ENCODE assay signal across 8 cellular contexts in the genomic region with DNA sequence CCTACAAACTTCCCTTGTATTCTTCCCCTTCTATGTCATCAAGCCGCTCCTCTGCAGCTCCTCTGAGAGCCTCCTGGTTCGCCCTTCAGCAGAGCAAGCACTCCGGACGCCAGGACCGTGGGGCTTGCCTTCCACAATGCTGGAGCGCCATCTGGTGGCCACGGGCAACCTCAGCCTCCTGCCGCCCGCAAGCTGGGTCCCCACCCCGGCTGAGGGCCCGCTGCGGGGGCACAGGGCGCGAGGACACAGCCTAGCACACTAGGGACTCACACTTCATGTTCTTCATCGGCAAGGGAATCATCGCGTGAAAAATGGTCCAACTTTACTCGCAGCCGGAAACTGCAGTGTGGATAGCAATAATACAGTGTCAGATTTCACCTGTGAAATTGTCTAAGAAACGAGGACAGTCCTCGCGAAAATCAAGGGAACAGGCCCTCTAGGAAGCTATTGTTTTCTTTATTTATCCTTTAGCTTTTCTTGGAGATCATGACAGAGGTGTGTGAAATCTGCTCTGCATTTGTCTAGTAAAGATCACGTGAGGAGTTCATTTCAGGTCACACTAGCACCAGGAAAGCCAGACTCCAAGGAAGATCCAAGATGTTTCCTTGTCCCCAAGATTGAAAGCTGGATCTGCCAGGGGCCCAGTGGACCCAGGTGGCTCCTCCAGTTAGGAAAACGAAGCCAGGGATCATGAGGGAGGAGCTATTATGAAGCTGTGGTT. TPM values are rescaled to one million over a fixed set of nuclear protein-coding genes. Genes with fewer than 3 reads are reported as not detected.
DNase-seq lines count a peak whose midpoint lies in the region; ATAC-seq, FAIRE-seq and TF ChIP-seq lines count a peak whose summit lies in the region.

No MANE protein-coding gene starts in this region.

- H3K27ac Mint-ChIP-seq in activated T-helper 2 cell treated with anti-CD3 and anti-CD28 coated beads, Interferon-gamma antibody, Interleukin-2, Interleukin-4, amounts not matched to agents 10 μg/mL and 5 μg/mL and 100 μg/mL, durations not matched to agents 14 hours and 24 hours and 36 hours: no peak overlapping the region

- TF ChIP-seq CTCF in D721Med (IDR thresholded peaks at IDR 0.05; ENCODE audit: insufficient read depth, missing control alignments): peak; percentile 93
- peak; percentile 96 for TF ChIP-seq CTCF in LNCAP (IDR thresholded peaks at IDR 0.05)
- TF ChIP-seq CTCF in foreskin fibroblast (IDR thresholded peaks at IDR 0.05; ENCODE audit: low read depth, low read length): peak; percentile 94

- ATAC-seq in GM21576 (IDR thresholded peaks at IDR 0.05; ENCODE audit: unreplicated experiment): peak; percentile 88

- H3K9me3 Mint-ChIP-seq in activated T-helper 2 cell treated with anti-CD3 and anti-CD28 coated beads, Interferon-gamma antibody, Interleukin-2, Interleukin-4, amounts not matched to agents 10 μg/mL and 5 μg/mL and 100 μg/mL, durations not matched to agents 14 hours and 24 hours and 36 hours: no peaks in the 10 kb centered on the region

- no peaks in the 10 kb centered on the region for H3K4me1 Mint-ChIP-seq in activated T-helper 2 cell treated with anti-CD3 and anti-CD28 coated beads, Interferon-gamma antibody, Interleukin-2, Interleukin-4, amounts not matched to agents 10 μg/mL and 5 μg/mL and 100 μg/mL, durations not matched to agents 14 hours and 24 hours and 36 hours (ENCODE audit: low read depth)

- H3K27me3 Mint-ChIP-seq in activated T-helper 2 cell treated with anti-CD3 and anti-CD28 coated beads, Interferon-gamma antibody, Interleukin-2, Interleukin-4, amounts not matched to agents 10 μg/mL and 5 μg/mL and 100 μg/mL, durations not matched to agents 14 hours and 24 hours and 36 hours (ENCODE audit: low read depth): peaks cover 1% of the 10 kb centered on the region

- intact Hi-C loops in activated T-helper 2 cell treated with anti-CD3 and anti-CD28 coated beads, Interferon-gamma antibody, Interleukin-2, Interleukin-4, amounts not matched to agents 10 μg/mL and 5 μg/mL and 100 μg/mL, durations not matched to agents 14 hours and 24 hours and 36 hours (cut with micrococcal nuclease): loop anchor here (1.0 to 2.0 kb wide), 4 partner anchors 60 to 450 kb away; no protein-coding TSS in a partner anchor

- no peak for FAIRE-seq in D721Med (lab: Jason Lieb, UNC)

- peak; percentile 97 for DNase-seq in D721Med (ENCODE audit: insufficient read length, low spot score)
- peak; percentile 86 for DNase-seq in RPMI7951 (ENCODE audit: low read depth)
- DNase-seq in activated T-helper 2 cell treated with anti-CD3 and anti-CD28 coated beads, Interferon-gamma antibody, Interleukin-2, Interleukin-4, amounts not matched to agents 10 μg/mL and 5 μg/mL and 100 μg/mL, durations not matched to agents 14 hours and 24 hours and 36 hours (ENCODE audit: low spot score): peak; percentile 68
- DNase-seq in foreskin fibroblast: peak; percentile 85 to 96
- DNase-seq in non-pigmented ciliary epithelial cell (ENCODE audit: low read depth): peak; percentile 68
- peak; percentile 81 for DNase-seq in stromal cell of bone marrow (ENCODE audit: low read depth)

- no peak overlapping the region for H3K4me3 Mint-ChIP-seq in activated T-helper 2 cell treated with anti-CD3 and anti-CD28 coated beads, Interferon-gamma antibody, Interleukin-2, Interleukin-4, amounts not matched to agents 10 μg/mL and 5 μg/mL and 100 μg/mL, durations not matched to agents 14 hours and 24 hours and 36 hours (ENCODE audit: low read depth)

- H3K36me3 Mint-ChIP-seq in activated T-helper 2 cell treated with anti-CD3 and anti-CD28 coated beads, Interferon-gamma antibody, Interleukin-2, Interleukin-4, amounts not matched to agents 10 μg/mL and 5 μg/mL and 100 μg/mL, durations not matched to agents 14 hours and 24 hours and 36 hours (ENCODE audit: low read depth): no peaks in the 10 kb centered on the region

- peak overlapping the region; percentile 18 for H3K4me3 ChIP-seq in foreskin fibroblast (ENCODE audit: low read depth in 1 of 2, low read length in 2 of 2)

RNA-seq across cellular contexts. Expression of a gene that starts 5.8 kb away (rescaled TPM):
- total RNA-seq in RPMI7951 (2014; rRNA removed; shearing (Covaris generic)): not detected in 2 replicates
- total RNA-seq in activated T-helper 2 cell treated with anti-CD3 and anti-CD28 coated beads, Interferon-gamma antibody, Interleukin-2, Interleukin-4, amounts not matched to agents 10 μg/mL and 5 μg/mL and 100 μg/mL, durations not matched to agents 14 hours and 24 hours and 36 hours: not detected in 2 replicates

RNA-seq across cellular contexts. Expression of a gene that starts 18.4 kb away (rescaled TPM):
- total RNA-seq in RPMI7951 (2014; rRNA removed; shearing (Covaris generic)): 3.6 and 4.5 TPM in 2 replicates
- 0.23 TPM in 1 of 2 replicates, not detected in the other for total RNA-seq in activated T-helper 2 cell treated with anti-CD3 and anti-CD28 coated beads, Interferon-gamma antibody, Interleukin-2, Interleukin-4, amounts not matched to agents 10 μg/mL and 5 μg/mL and 100 μg/mL, durations not matched to agents 14 hours and 24 hours and 36 hours

RNA-seq across cellular contexts. Expression of a gene that starts 55.2 kb away (rescaled TPM):
- 48.1 and 57.7 TPM in 2 replicates for total RNA-seq in RPMI7951 (2014; rRNA removed; shearing (Covaris generic))
- total RNA-seq in activated T-helper 2 cell treated with anti-CD3 and anti-CD28 coated beads, Interferon-gamma antibody, Interleukin-2, Interleukin-4, amounts not matched to agents 10 μg/mL and 5 μg/mL and 100 μg/mL, durations not matched to agents 14 hours and 24 hours and 36 hours: 254 and 256 TPM in 2 replicates

Comparison
In these comparisons a context has a peak if more than half of its experiments do, and no peak if none do; other contexts are left out.
1. Peak in every context shown above with its lines: DNase-seq, ATAC-seq and H3K4me3 ChIP-seq.